Comparison of ENCODE assay signal across 15 cellular contexts in the genomic region with DNA sequence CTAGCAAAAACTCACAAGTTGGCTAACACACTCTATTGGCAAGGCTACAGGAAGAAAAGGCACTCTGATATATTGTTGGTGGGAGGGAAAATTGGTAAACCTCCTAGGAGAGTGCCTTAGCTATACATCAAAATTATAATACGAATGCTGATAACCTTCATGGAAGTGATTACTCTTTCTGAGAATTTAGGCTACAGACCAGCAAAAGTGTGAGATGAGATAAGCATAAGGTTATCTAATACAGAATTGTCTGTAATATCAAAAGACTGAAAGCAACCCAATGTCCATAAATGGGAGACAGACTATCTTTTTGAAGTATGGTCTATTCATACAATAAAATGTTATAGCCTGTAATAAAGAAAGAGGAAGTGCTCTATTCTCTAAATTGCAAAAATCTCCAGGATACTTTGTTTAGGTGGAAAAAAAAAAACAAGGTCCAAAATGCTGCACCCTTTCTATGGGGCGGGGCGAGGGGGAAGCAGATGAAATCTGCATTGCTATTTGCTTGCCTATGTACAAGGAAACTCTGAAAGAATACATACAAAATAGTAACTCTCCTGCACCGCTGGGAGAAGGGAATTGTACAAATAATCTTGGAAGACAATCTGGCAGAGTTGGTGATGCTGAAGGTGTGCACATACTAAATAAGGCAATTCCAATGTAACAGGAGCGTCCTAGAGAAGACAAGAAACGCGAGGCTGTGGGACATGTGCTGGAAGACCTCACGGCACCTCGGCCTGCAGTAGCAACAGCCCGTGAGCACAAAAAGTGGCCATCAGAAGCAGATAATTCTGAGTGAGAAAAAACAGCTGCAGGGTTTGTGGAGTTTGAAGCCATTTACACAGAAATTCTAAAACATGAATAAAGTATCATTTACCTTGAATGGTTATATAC.
DNase-seq lines count a peak whose midpoint lies in the region; ATAC-seq and TF ChIP-seq lines count a peak whose summit lies in the region.
"Had no signal": no experiment of that assay in that cellular context is flagged by ENCODE, and none has a peak within 500 bp of the region (broad histone marks: within the 10 kb centered on the region; RNA-seq: fewer than 3 reads in every experiment).

No MANE protein-coding gene starts in this region.

- POLR2A ChIA-PET in activated CD4-positive, alpha-beta memory T cell treated with anti-CD3 and anti-CD28 coated beads, Interleukin-2, amount 10 ng/mL, durations not matched to agents 7 days and 5 days (lab: Charles Lee), result interaction anchor here (1.6 to 3.5 kb wide), 2 partner anchors 25 to 47 kb away, joined by 3 to 15 read pairs; no protein-coding TSS in a partner anchor

- 70 to 75% methylated on average over 10 of the region's 10 CpGs for WGBS in heart right ventricle, 2 donors

- intact Hi-C loops in heart right ventricle (cut with DNase I), result no loop called here
- intact Hi-C loops in left cardiac atrium (cut with DNase I), result no loop called here
- intact Hi-C loops in left lung (cut with DNase I), result no loop called here
- intact Hi-C loops in tibial artery (cut with DNase I; ENCODE audit: low total_unique reads), result no loop called here

- peaks cover 6% of the 10 kb centered on the region for H3K27me3 Mint-ChIP-seq in activated CD4-positive, alpha-beta memory T cell treated with anti-CD3 and anti-CD28 coated beads, Interleukin-2, amount 10 ng/mL, durations not matched to agents 7 days and 5 days

- H3K36me3 ChIP-seq in heart right ventricle (peaks cover 0 to 7% (median 0%) of the 10 kb centered on the region in 9 donors), left lung (no peaks in the 10 kb centered on the region), tibial artery (no peaks in the 10 kb centered on the region)
- H3K36me3 ChIP-seq: adrenal gland had no signal

- H3K9me3 ChIP-seq in heart right ventricle (peaks cover 0 to 20% (median 0%) of the 10 kb centered on the region in 11 donors), left lung (no peaks in the 10 kb centered on the region), tibial artery (no peaks in the 10 kb centered on the region)
- H3K9me3 ChIP-seq: adrenal gland had no signal

- H3K4me3 ChIP-seq in heart right ventricle, result no peak overlapping the region
- no peak overlapping the region for H3K4me3 ChIP-seq in left lung
- no peak overlapping the region for H3K4me3 ChIP-seq in tibial artery
- H3K4me3 ChIP-seq: adrenal gland, GM23338 had no signal

- CTCF ChIA-PET in activated CD4-positive, alpha-beta memory T cell treated with anti-CD3 and anti-CD28 coated beads, Interleukin-2, amount 10 ng/mL, durations not matched to agents 7 days and 5 days (lab: Charles Lee), result interaction anchor here (0.7 to 1.9 kb wide), 2 partner anchors 23 to 26 kb away, joined by 3 to 4 read pairs; no protein-coding TSS in a partner anchor

- H3K4me1 ChIP-seq in heart right ventricle (peaks cover 20 to 54% (median 45%) of the 10 kb centered on the region in 9 donors), left lung (peaks cover 9 to 30% of the 10 kb centered on the region in 2 donors), tibial artery (peaks cover 0 to 46% (median 21%) of the 10 kb centered on the region in 4 donors)

- in situ Hi-C loops in GM13977 (cut with MboI; ENCODE audit: low pct_unique_long_range_greater_than_20kb, low sequenced_read_pairs, unreplicated experiment), result no loop called here

- peaks cover 64% of the 10 kb centered on the region for H3K4me1 Mint-ChIP-seq in activated CD4-positive, alpha-beta memory T cell treated with anti-CD3 and anti-CD28 coated beads, Interleukin-2, amount 10 ng/mL, durations not matched to agents 7 days and 5 days
- H3K4me1 Mint-ChIP-seq: B cell, IgD-negative memory B cell had no signal

- H3K9me3 Mint-ChIP-seq in activated CD4-positive, alpha-beta memory T cell treated with anti-CD3 and anti-CD28 coated beads, Interleukin-2, amount 10 ng/mL, durations not matched to agents 7 days and 5 days, result peaks cover 2% of the 10 kb centered on the region
- H3K9me3 Mint-ChIP-seq: immature natural killer cell had no signal

- peaks cover 27% of the 10 kb centered on the region for H3K36me3 Mint-ChIP-seq in activated CD4-positive, alpha-beta memory T cell treated with anti-CD3 and anti-CD28 coated beads, Interleukin-2, amount 10 ng/mL, durations not matched to agents 7 days and 5 days (ENCODE audit: low read depth)
- H3K36me3 Mint-ChIP-seq: IgD-negative memory B cell, immature natural killer cell had no signal

- H3K27me3 ChIP-seq in heart right ventricle (no peaks in the 10 kb centered on the region), left lung (no peaks in the 10 kb centered on the region), tibial artery (no peaks in the 10 kb centered on the region)
- H3K27me3 ChIP-seq: adrenal gland had no signal

- DNase-seq in heart right ventricle (no peak), left cardiac atrium (no peak), left lung (no peak), tibial artery (peak in 1 of 2 donors; percentile 9), COLO668 (lab: John Stamatoyannopoulos, UW; ENCODE audit: unreplicated experiment) (no peak), GM13977 (ENCODE audit: low spot score) (no peak)
- no peak for DNase-seq in activated CD4-positive, alpha-beta memory T cell treated with anti-CD3 and anti-CD28 coated beads, Interleukin-2, amount 10 ng/mL, durations not matched to agents 7 days and 5 days
- DNase-seq: adrenal gland; immature natural killer cell; nucleus accumbens; stimulated activated CD4-positive, alpha-beta T cell treated with anti-CD3 and anti-CD28 coated beads, Interleukin-4, amount 100 ng/mL, for 24 hours had no signal

- peak overlapping the region; percentile 28 for H3K27ac Mint-ChIP-seq in activated CD4-positive, alpha-beta memory T cell treated with anti-CD3 and anti-CD28 coated beads, Interleukin-2, amount 10 ng/mL, durations not matched to agents 7 days and 5 days
- H3K27ac Mint-ChIP-seq: B cell, IgD-negative memory B cell had no signal

- H3K27ac ChIP-seq in heart right ventricle, result peak overlapping the region in 6 of 10 donors; percentile 60 to 93 (median 88)
- peak overlapping the region; percentile 69 to 72 for H3K27ac ChIP-seq in left lung
- H3K27ac ChIP-seq in tibial artery, result peak overlapping the region; percentile 68 to 69

- H3K4me3 Mint-ChIP-seq in activated CD4-positive, alpha-beta memory T cell treated with anti-CD3 and anti-CD28 coated beads, Interleukin-2, amount 10 ng/mL, durations not matched to agents 7 days and 5 days, result no peak overlapping the region
- H3K4me3 Mint-ChIP-seq: B cell, GM23338, immature natural killer cell had no signal

- TF ChIP-seq CTCF in heart right ventricle (IDR thresholded peaks at IDR 0.05) (no peak), left lung (IDR thresholded peaks at IDR 0.05) (no peak), tibial artery (IDR thresholded peaks at IDR 0.05) (no peak), GM13977 (IDR thresholded peaks at IDR 0.05; ENCODE audit: extremely low read depth, insufficient read depth, missing control alignments) (no peak)

- ATAC-seq in heart right ventricle (no peak), left cardiac atrium (no peak), left lung (no peak), GM18519 (IDR thresholded peaks at IDR 0.05; ENCODE audit: low FRiP score, unreplicated experiment) (no peak)
- ATAC-seq: GM23338 had no signal
